ENCODE assay signal across 21 cellular contexts in genomic region chr22:30127749-30128166, GRCh38. TPM values are rescaled to one million over a fixed set of nuclear protein-coding genes. Genes with fewer than 3 reads are reported as not detected.
A peak's percentile ranks its signal among the peaks of the same experiment; 100 is the strongest.
DNase-seq lines count a peak whose midpoint lies in the region; ATAC-seq and TF ChIP-seq lines count a peak whose summit lies in the region.
"Had no signal": no experiment of that assay in that cellular context is flagged by ENCODE, and none has a peak within 500 bp of the region (broad histone marks: within the 10 kb centered on the region; RNA-seq: fewer than 3 reads in every experiment).

No MANE protein-coding gene starts in this region.

- CTCF ChIA-PET in HCT116 (lab: Charles Lee) = no interaction called here

- H3K27ac Mint-ChIP-seq in T-helper 2 cell treated with Interferon-gamma antibody and Interleukin-4, amounts not matched to agents 5 μg/mL and 100 μg/mL, for 36 hours = no peak overlapping the region
- H3K27ac Mint-ChIP-seq: activated T-helper 17 cell treated with anti-CD3 and anti-CD28 coated beads, Interleukin-2, amount 50 U/mL, for 72 hours; nephron progenitor cell; WTC11 had no signal

- H3K9ac ChIP-seq in HCT116 (ENCODE audit: low read length) = no peak overlapping the region
- no peak overlapping the region for H3K9ac ChIP-seq in fibroblast of lung (ENCODE audit: insufficient read depth, low read length)
- H3K9ac ChIP-seq in mesenchymal stem cell (ENCODE audit: low read length) = no peak overlapping the region

- TF ChIP-seq CTCF in HCT116 (IDR thresholded peaks at IDR 0.05 in 2 of 3, conservative IDR thresholded peaks at IDR 0.05 in 1 of 3; ENCODE audit: borderline replicate concordance in 1 of 3, insufficient read depth in 1 of 3, low read depth in 2 of 3, low read length in 2 of 3) (no peak), fibroblast of lung (conservative IDR thresholded peaks at IDR 0.05 in 1 of 2, IDR thresholded peaks at IDR 0.05 in 1 of 2; ENCODE audit: low read depth in 1 of 2, low read length in 2 of 2) (no peak)

- no peaks in the 10 kb centered on the region for H3K27me3 Mint-ChIP-seq in T-helper 2 cell treated with Interferon-gamma antibody and Interleukin-4, amounts not matched to agents 5 μg/mL and 100 μg/mL, for 36 hours (ENCODE audit: low read depth)
- H3K27me3 Mint-ChIP-seq: activated T-helper 17 cell treated with anti-CD3 and anti-CD28 coated beads, Interleukin-2, amount 50 U/mL, for 72 hours had no signal

- DNase-seq in A172 (ENCODE audit: low spot score) (peak; percentile 13), HCT116 (ENCODE audit: low read depth, low spot score) (no peak), fibroblast of lung (ENCODE audit: low read depth in 2 of 2) (peak; percentile 43 to 89), cerebellum (ENCODE audit: low spot score) (no peak), mesenchymal stem cell (no peak), SW 1271 (lab: John Stamatoyannopoulos, UW) (no peak)
- no peak for DNase-seq in T-helper 2 cell treated with Interferon-gamma antibody and Interleukin-4, amounts not matched to agents 5 μg/mL and 100 μg/mL, for 36 hours (ENCODE audit: low spot score)
- DNase-seq: activated CD8-positive, alpha-beta memory T cell treated with anti-CD3 and anti-CD28 coated beads for 24 hours; foreskin keratinocyte; MM.1S; nephron progenitor cell; right cardiac atrium; stimulated activated CD4-positive, alpha-beta T cell treated with anti-CD3 and anti-CD28 coated beads, Interleukin-1b, Interleukin-23, amount 100 ng/mL, for 48 hours had no signal

- H3K14ac ChIP-seq in mesenchymal stem cell (ENCODE audit: low read length in 2 of 2) = no peak overlapping the region

- no peak overlapping the region for H3K23ac ChIP-seq in mesenchymal stem cell (ENCODE audit: low read length in 2 of 2)

- no peak overlapping the region for H4K8ac ChIP-seq in mesenchymal stem cell (ENCODE audit: low read length)

- TF ChIP-seq RAD21 in HCT116 (IDR thresholded peaks at IDR 0.05; ENCODE audit: low read depth) = no peak

- RAD21 ChIA-PET in HCT116 (lab: Charles Lee; ENCODE audit: low non-redundant PET in 1 of 2, low total read pairs in 2 of 2, uncharacterized antibody in 2 of 2, unreplicated experiment in 2 of 2) = no interaction called here

- intact Hi-C loops in HCT116 (cut with micrococcal nuclease) = no loop called here

- ATAC-seq in HCT116 (no peak), SK-N-SH treated with all-trans-retinoic acid at 6 μM for 48 hours (no peak)
- ATAC-seq: activated T-helper 17 cell treated with anti-CD3 and anti-CD28 coated beads, Interleukin-2, amount 50 U/mL, for 72 hours; foreskin keratinocyte; right cardiac atrium; WTC11 had no signal

- H3K9me3 Mint-ChIP-seq in T-helper 2 cell treated with Interferon-gamma antibody and Interleukin-4, amounts not matched to agents 5 μg/mL and 100 μg/mL, for 36 hours = peaks cover 8% of the 10 kb centered on the region
- H3K9me3 Mint-ChIP-seq: activated T-helper 17 cell treated with anti-CD3 and anti-CD28 coated beads, Interleukin-2, amount 50 U/mL, for 72 hours had no signal

- H3K27ac ChIP-seq in HCT116 (ENCODE audit: low read depth, low read length) (no peak overlapping the region), fibroblast of lung (ENCODE audit: insufficient read depth, low read length) (no peak overlapping the region), mesenchymal stem cell (ENCODE audit: low read length, poor library complexity, severe bottlenecking) (no peak overlapping the region)
- H3K27ac ChIP-seq: foreskin keratinocyte, suprapubic skin had no signal

- POLR2A ChIA-PET in HCT116 (lab: Charles Lee) = no interaction called here

- TF ChIP-seq POLR2A in HCT116 (IDR thresholded peaks at IDR 0.05; ENCODE audit: borderline replicate concordance, extremely low read depth, insufficient read depth, insufficient read length) = no peak

- no peak overlapping the region for H2AK5ac ChIP-seq in mesenchymal stem cell (ENCODE audit: low read length, severe bottlenecking)

- H2AFZ ChIP-seq in HCT116 (ENCODE audit: low read depth, low read length, poor library complexity, severe bottlenecking) = peak overlapping the region; percentile 81
- H2AFZ ChIP-seq in fibroblast of lung (ENCODE audit: low read length) = no peak overlapping the region
- no peak overlapping the region for H2AFZ ChIP-seq in mesenchymal stem cell (ENCODE audit: low read depth, low read length)

- H3K79me2 ChIP-seq in HCT116 (ENCODE audit: insufficient read depth, low read length) (no peaks in the 10 kb centered on the region), fibroblast of lung (ENCODE audit: control insufficient read depth, insufficient read depth, low read length) (no peaks in the 10 kb centered on the region)

- H3K4me3 ChIP-seq in HCT116 (replicated peaks in 1 of 2; ENCODE audit: low read depth in 1 of 2, low read length in 2 of 2) (no peak overlapping the region), fibroblast of lung (replicated peaks in 1 of 4; ENCODE audit: control extremely low read depth in 1 of 4, insufficient read depth in 1 of 4, low read depth in 3 of 4, low read length in 4 of 4) (no peak overlapping the region), mesenchymal stem cell (ENCODE audit: insufficient read depth in 1 of 2, low read depth in 1 of 2, low read length in 2 of 2) (no peak overlapping the region)
- H3K4me3 ChIP-seq: lung, suprapubic skin had no signal

- H3K4ac ChIP-seq in mesenchymal stem cell (ENCODE audit: low read depth in 1 of 2, low read length in 2 of 2) = no peak overlapping the region

- no peaks in the 10 kb centered on the region for H3K79me1 ChIP-seq in mesenchymal stem cell (replicated peaks; ENCODE audit: low read length, poor library complexity, severe bottlenecking)

- no peak overlapping the region for H2BK5ac ChIP-seq in mesenchymal stem cell (ENCODE audit: low read depth, low read length, poor library complexity, severe bottlenecking)

- no peak overlapping the region for H2BK12ac ChIP-seq in mesenchymal stem cell (ENCODE audit: low read length in 2 of 2)

- no peak overlapping the region for H2BK15ac ChIP-seq in mesenchymal stem cell (ENCODE audit: low read depth, poor library complexity, severe bottlenecking)

- no peaks in the 10 kb centered on the region for H3K27me3 ChIP-seq in HCT116 (ENCODE audit: insufficient read depth, low read length)
- no peaks in the 10 kb centered on the region for H3K27me3 ChIP-seq in fibroblast of lung (ENCODE audit: control insufficient read depth, insufficient read depth, low read length)
- no peaks in the 10 kb centered on the region for H3K27me3 ChIP-seq in mesenchymal stem cell (ENCODE audit: control insufficient read depth in 1 of 2, insufficient read depth in 1 of 2, low read length in 2 of 2)
- H3K27me3 ChIP-seq: foreskin keratinocyte, suprapubic skin had no signal

- H4K20me1 ChIP-seq in HCT116 (ENCODE audit: insufficient read depth) (no peaks in the 10 kb centered on the region), fibroblast of lung (ENCODE audit: control insufficient read depth, extremely low read depth, insufficient read depth, low read length) (no peaks in the 10 kb centered on the region)

- H3K4me1 ChIP-seq in HCT116 (ENCODE audit: control insufficient read depth in 1 of 2, insufficient read depth in 2 of 2, low read length in 2 of 2) (peaks cover 0 to 4% of the 10 kb centered on the region in 2 experiments; a peak in 1 of 4 replicates), fibroblast of lung (ENCODE audit: control insufficient read depth, extremely low read depth, insufficient read depth, low read length) (no peaks in the 10 kb centered on the region), mesenchymal stem cell (ENCODE audit: control insufficient read depth, insufficient read depth, low read depth, low read length) (peaks cover 2% of the 10 kb centered on the region)
- H3K4me1 ChIP-seq: foreskin keratinocyte, suprapubic skin had no signal

- H3K4me2 ChIP-seq in HCT116 (ENCODE audit: low read length) (no peak overlapping the region), fibroblast of lung (ENCODE audit: extremely low read depth, insufficient read depth, low read length) (no peak overlapping the region), mesenchymal stem cell (ENCODE audit: low read length, poor library complexity, severe bottlenecking) (no peak overlapping the region)

- H3K36me3 Mint-ChIP-seq in T-helper 2 cell treated with Interferon-gamma antibody and Interleukin-4, amounts not matched to agents 5 μg/mL and 100 μg/mL, for 36 hours (ENCODE audit: low read depth) = peaks cover 16% of the 10 kb centered on the region

- H3K4me1 Mint-ChIP-seq in T-helper 2 cell treated with Interferon-gamma antibody and Interleukin-4, amounts not matched to agents 5 μg/mL and 100 μg/mL, for 36 hours (ENCODE audit: low read depth) = peaks cover 39% of the 10 kb centered on the region
- H3K4me1 Mint-ChIP-seq: activated T-helper 17 cell treated with anti-CD3 and anti-CD28 coated beads, Interleukin-2, amount 50 U/mL, for 72 hours; nephron progenitor cell; WTC11 had no signal

- no peak overlapping the region for H3K18ac ChIP-seq in mesenchymal stem cell (ENCODE audit: low read depth in 1 of 2, low read length in 2 of 2)

- no peaks in the 10 kb centered on the region for H3K9me2 ChIP-seq in HCT116 (ENCODE audit: insufficient read depth)

- no peak overlapping the region for H2BK120ac ChIP-seq in mesenchymal stem cell (ENCODE audit: low read depth, low read length)

- H3K4me3 Mint-ChIP-seq in T-helper 2 cell treated with Interferon-gamma antibody and Interleukin-4, amounts not matched to agents 5 μg/mL and 100 μg/mL, for 36 hours = no peak overlapping the region
- H3K4me3 Mint-ChIP-seq: activated T-helper 17 cell treated with anti-CD3 and anti-CD28 coated beads, Interleukin-2, amount 50 U/mL, for 72 hours; nephron progenitor cell; WTC11 had no signal

- H4K91ac ChIP-seq in mesenchymal stem cell (ENCODE audit: low read length) = no peak overlapping the region

- no peaks in the 10 kb centered on the region for H3K9me3 ChIP-seq in HCT116 (ENCODE audit: control insufficient read depth in 1 of 2, insufficient read depth in 1 of 2, low read depth in 1 of 2, low read length in 2 of 2)
- H3K9me3 ChIP-seq in fibroblast of lung (ENCODE audit: control insufficient read depth, insufficient read depth, low read depth, low read length) = no peaks in the 10 kb centered on the region
- H3K9me3 ChIP-seq in mesenchymal stem cell (ENCODE audit: control insufficient read depth, low read length) = no peaks in the 10 kb centered on the region
- H3K9me3 ChIP-seq: suprapubic skin had no signal

- whole genome bisulfite sequencing in mesenchymal stem cell = 95% methylated on average over 1 of the region's 1 CpG

- BruUV-seq in HCT116 (replicated peaks; lab: Mats Ljungman, UMichigan) = no TSS peak

- H3K36me3 ChIP-seq in HCT116 (ENCODE audit: control insufficient read depth in 1 of 2, insufficient read depth in 2 of 2, low read length in 2 of 2) = no peaks in the 10 kb centered on the region
- no peaks in the 10 kb centered on the region for H3K36me3 ChIP-seq in fibroblast of lung (ENCODE audit: control insufficient read depth, insufficient read depth, low read length)
- no peaks in the 10 kb centered on the region for H3K36me3 ChIP-seq in mesenchymal stem cell (ENCODE audit: control insufficient read depth in 1 of 2, insufficient read depth in 2 of 2, low read depth in 1 of 2, low read length in 2 of 2)
- H3K36me3 ChIP-seq: suprapubic skin had no signal

RNA-seq across cellular contexts. Expression of gene HORMAD2, which starts 47.5 kb away (rescaled TPM):
- not detected in 2 replicates for total RNA-seq in A172 (2014; rRNA removed; shearing (Covaris generic))
- total RNA-seq in HCT116 (2021; ENCODE audit: unreplicated experiment) = not detected
- polyA plus RNA-seq in HCT116 (2012) = not detected in 2 replicates
- not detected in 2 replicates for total RNA-seq in fibroblast of lung
- not detected in 2 replicates for polyA plus RNA-seq in fibroblast of lung
- polyA plus RNA-seq in fibroblast of lung (2012) = not detected in 2 replicates
- not detected in 2 replicates for polyA minus RNA-seq in fibroblast of lung (ENCODE audit: low replicate concordance)
- total RNA-seq in cerebellum = 0.27 TPM
- polyA plus RNA-seq in mesenchymal stem cell (2013, experiment 1 of 2) = not detected
- not detected for polyA plus RNA-seq in mesenchymal stem cell (2013, experiment 2 of 2)
- total RNA-seq: A673, dermis microvascular lymphatic vessel endothelial cell, foreskin keratinocyte, HT-29, right cardiac atrium, suprapubic skin, WTC11 had no signal
- polyA plus RNA-seq: foreskin keratinocyte, right cardiac atrium had no signal

Comparison
In these comparisons a context has a peak if more than half of its experiments do, and no peak if none do; other contexts are left out.
1. DNase-seq: peak in A172 (single experiment) and fibroblast of lung (2 of 2); none in HCT116 (single experiment), cerebellum (single experiment), mesenchymal stem cell (single experiment), T-helper 2 cell treated with Interferon-gamma antibody and Interleukin-4, amounts not matched to agents 5 μg/mL and 100 μg/mL, for 36 hours (single experiment) and SW 1271 (0 of 2).